1 cellular context compared by ENCODE assay signal in the genomic region with DNA sequence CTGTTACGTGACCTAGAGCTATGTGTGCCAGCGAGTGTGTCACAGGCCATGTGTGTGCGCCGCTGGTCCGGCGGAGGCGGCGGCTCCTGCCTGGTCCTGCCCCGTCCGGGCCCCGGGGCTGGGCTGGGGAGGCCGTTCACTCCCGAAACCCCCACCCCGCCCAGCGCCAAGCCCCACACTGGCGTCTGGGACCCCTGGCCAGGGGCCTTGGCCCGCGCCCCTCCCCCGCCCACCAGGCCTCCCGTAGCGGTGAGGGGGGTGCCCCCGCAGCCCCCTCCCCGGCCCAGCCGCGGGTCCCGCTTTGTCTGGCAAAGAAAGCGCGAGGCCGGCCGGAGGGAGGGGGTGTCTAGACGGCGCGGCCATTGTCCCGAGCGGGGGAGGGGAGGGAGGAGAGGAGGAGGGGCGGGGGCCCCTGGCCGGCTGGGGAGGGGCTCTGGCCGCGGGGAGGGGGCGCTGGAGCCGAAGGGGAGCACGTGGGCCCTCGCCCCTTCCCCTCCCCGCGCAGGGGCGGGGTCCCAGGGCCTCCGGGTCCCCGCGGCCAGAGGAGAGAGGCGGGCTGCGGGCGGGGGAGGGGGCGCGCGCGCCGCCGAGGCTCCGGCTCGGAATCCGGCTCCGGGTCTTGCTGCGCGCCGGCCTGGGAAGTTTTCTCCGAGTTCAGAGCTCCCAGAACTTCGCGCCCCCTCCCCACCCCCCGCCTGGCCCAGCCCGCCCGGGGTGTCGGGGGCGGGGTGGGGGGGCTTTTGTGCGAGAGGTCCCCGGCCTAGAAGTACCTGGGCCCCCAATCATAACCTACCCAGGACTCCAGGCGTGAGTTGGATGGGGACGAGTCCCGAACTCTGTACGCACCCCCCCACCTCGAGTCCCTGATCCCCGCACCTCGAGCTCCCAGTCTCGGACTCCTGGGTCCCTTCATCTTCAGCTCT.
TF ChIP-seq lines count a peak whose summit lies in the region.

No MANE protein-coding gene starts in this region.

TF ChIP-seq in IMR-90, 13 proteins besides CTCF, POLR2A, EP300 and RAD21 (continued from another document):
- TF ChIP-seq, protein P1, sequence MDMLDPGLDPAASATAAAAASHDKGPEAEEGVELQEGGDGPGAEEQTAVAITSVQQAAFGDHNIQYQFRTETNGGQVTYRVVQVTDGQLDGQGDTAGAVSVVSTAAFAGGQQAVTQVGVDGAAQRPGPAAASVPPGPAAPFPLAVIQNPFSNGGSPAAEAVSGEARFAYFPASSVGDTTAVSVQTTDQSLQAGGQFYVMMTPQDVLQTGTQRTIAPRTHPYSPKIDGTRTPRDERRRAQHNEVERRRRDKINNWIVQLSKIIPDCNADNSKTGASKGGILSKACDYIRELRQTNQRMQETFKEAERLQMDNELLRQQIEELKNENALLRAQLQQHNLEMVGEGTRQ (IDR thresholded peaks at IDR 0.05; ENCODE audit: low read depth, low read length), result no peak
